28 cellular contexts compared by ENCODE assay signal in genomic region chr12:71472441-71472911, GRCh38. TPM values are rescaled to one million over a fixed set of nuclear protein-coding genes. Genes with fewer than 3 reads are reported as not detected.
DNase-seq lines count a peak whose midpoint lies in the region; ATAC-seq, FAIRE-seq and TF ChIP-seq lines count a peak whose summit lies in the region.
"Had no signal": no experiment of that assay in that cellular context is flagged by ENCODE, and none has a peak within 500 bp of the region (broad histone marks: within the 10 kb centered on the region; RNA-seq: fewer than 3 reads in every experiment).

No MANE protein-coding gene starts in this region.

- no peak for TF ChIP-seq EP300 in K562 (IDR thresholded peaks at IDR 0.05; ENCODE audit: low read length)

- H3K9me3 ChIP-seq in K562 (replicated peaks; ENCODE audit: control insufficient read depth, insufficient read depth, low read depth, low read length) = no peaks in the 10 kb centered on the region
- H3K9me3 ChIP-seq: colonic mucosa, testis had no signal

- H3K4me2 ChIP-seq in K562 (ENCODE audit: insufficient read depth, low read length) = no peak overlapping the region
- H3K4me2 ChIP-seq: PC-9 had no signal

- H3K9ac ChIP-seq in K562 (ENCODE audit: insufficient read depth in 1 of 2, low read depth in 2 of 2, low read length in 2 of 2) = no peak overlapping the region

- peak; percentile 15 for FAIRE-seq in K562 (lab: Jason Lieb, UNC)
- FAIRE-seq: A204.1, frontal cortex, urothelium cell line had no signal

- no peaks in the 10 kb centered on the region for H3K79me2 ChIP-seq in K562 (ENCODE audit: control insufficient read depth, insufficient read depth, low read length)

- CTCF ChIA-PET in K562 (lab: Yijun Ruan, JAX; ENCODE audit: low intra/inter-chr PET ratio) = no interaction called here

- POLR2A ChIA-PET in K562 (lab: Yijun Ruan, JAX) = no interaction called here

- no peaks in the 10 kb centered on the region for H4K20me1 ChIP-seq in K562 (replicated peaks; ENCODE audit: control insufficient read depth, insufficient read depth, low read length)

- H2AFZ ChIP-seq in K562 (ENCODE audit: low read depth, low read length) = no peak overlapping the region
- H2AFZ ChIP-seq: PC-9 had no signal

- TF ChIP-seq CTCF in K562 (IDR thresholded peaks at IDR 0.05 in 2 of 3, conservative IDR thresholded peaks at IDR 0.05 in 1 of 3; ENCODE audit: insufficient read depth in 2 of 3, low read depth in 1 of 3, low read length in 3 of 3) = no peak

- TF ChIP-seq POLR2A in K562 (conservative IDR thresholded peaks at IDR 0.05) = no peak

- ATAC-seq in K562 (no peak), GM21367 (IDR thresholded peaks at IDR 0.05; ENCODE audit: unreplicated experiment) (no peak)
- ATAC-seq: left colon; stimulated activated naive CD8-positive, alpha-beta T cell treated with anti-CD3 and anti-CD28 coated beads, Interleukin-15, Interleukin-2, amounts not matched to agents 100 U/mL and 50 U/mL, for 24 hours had no signal

- 0% methylated on average over 2 of the region's 2 CpGs for WGBS in K562 (ENCODE audit: insufficient coverage, low coverage, missing lambda C conversion rate)

- in situ Hi-C loops in K562 (cut with MboI) = no loop called here

- H3K27ac ChIP-seq in K562 (ENCODE audit: extremely low read depth, low read depth, low read length) (no peak overlapping the region), caudate nucleus (ENCODE audit: low read depth, low read length) (no peak overlapping the region)
- H3K27ac ChIP-seq: colonic mucosa, PC-9, testis had no signal

- H3K4me3 ChIP-seq in K562 = no peak overlapping the region
- H3K4me3 ChIP-seq: colonic mucosa, PC-9, testis had no signal

- peak; percentile 7 for DNase-seq in AG08396 (ENCODE audit: low spot score)
- DNase-seq in HS-5 (ENCODE audit: low read depth) = peak; percentile 55
- no peak for DNase-seq in K562 (ENCODE audit: extremely low read depth in 1 of 4, low spot score in 3 of 4)
- DNase-seq in non-pigmented ciliary epithelial cell (ENCODE audit: low read depth) = peak; percentile 14
- no peak for DNase-seq in caudate nucleus (lab: John Stamatoyannopoulos, UW)
- no peak for DNase-seq in hippocampal formation (lab: John Stamatoyannopoulos, UW)
- DNase-seq in RPMI8226 = no peak
- DNase-seq: activated B cell treated with CpG ODN at 0.5 μM for 24 hours; activated CD4-positive, alpha-beta T cell treated with anti-CD3 and anti-CD28 coated beads, Interleukin-2, amount 50 U/mL, for 4 hours; activated naive CD4-positive, alpha-beta T cell treated with anti-CD3 and anti-CD28 coated beads, Interleukin-2, amount 50 U/mL, for 16 hours; colonic mucosa; DMS53; effector memory CD4-positive, alpha-beta T cell; GF-D8; left colon; mammary epithelial cell; NCI-H510A treated with DMSO at 0.1 percent for 48 hours; NK-92 treated with Interleukin-12 subunit alpha and Interleukin-12 subunit beta, amount 100 ng/mL, for 24 hours; PC-9; Right ventricle myocardium superior; stimulated activated naive CD8-positive, alpha-beta T cell treated with anti-CD3 and anti-CD28 coated beads, Interleukin-15, Interleukin-2, amounts not matched to agents 100 U/mL and 50 U/mL, for 24 hours; testis had no signal

- H3K36me3 ChIP-seq in K562 (ENCODE audit: control insufficient read depth, insufficient read depth, low read length) = no peaks in the 10 kb centered on the region
- H3K36me3 ChIP-seq: colonic mucosa had no signal

- intact Hi-C loops in K562 (cut with micrococcal nuclease) = no loop called here

- peaks cover 4% of the 10 kb centered on the region in 2 experiments; a peak in 3 of 5 replicates for H3K4me1 ChIP-seq in K562 (replicated peaks in 1 of 2; ENCODE audit: control insufficient read depth in 2 of 2, insufficient read depth in 2 of 2, low read length in 2 of 2)
- H3K4me1 ChIP-seq: colonic mucosa, testis had no signal

- no peaks in the 10 kb centered on the region for H3K9me1 ChIP-seq in K562 (ENCODE audit: control insufficient read depth, insufficient read depth, low read length)

- TF ChIP-seq RAD21 in K562 (CRISPR knock-in tag; conservative IDR thresholded peaks at IDR 0.05 in 1 of 2, IDR thresholded peaks at IDR 0.05 in 1 of 2) = no peak

- BruUV-seq in K562 (replicated peaks; lab: Mats Ljungman, UMichigan) = no TSS peak

- peaks cover 0 to 4% of the 10 kb centered on the region in 2 experiments; a peak in 1 of 5 replicates for H3K27me3 ChIP-seq in K562 (ENCODE audit: control insufficient read depth in 2 of 2, insufficient read depth in 2 of 2, low read length in 2 of 2)
- H3K27me3 ChIP-seq: colonic mucosa, testis had no signal

TF ChIP-seq in K562, 482 proteins besides CTCF, POLR2A, EP300 and RAD21:
- TF ChIP-seq MEIS2 (IDR thresholded peaks at IDR 0.05; ENCODE audit: partially characterized antibody) (no peak), CAMTA2 (CRISPR knock-in tag; conservative IDR thresholded peaks at IDR 0.05) (no peak), ZKSCAN8 (CRISPR knock-in tag; IDR thresholded peaks at IDR 0.05) (no peak), TSHZ1 (CRISPR knock-in tag; IDR thresholded peaks at IDR 0.05) (no peak), RBM22 (IDR thresholded peaks at IDR 0.05; ENCODE audit: low read depth, low read length, poor library complexity, severe bottlenecking) (no peak), KLF13 (tag; IDR thresholded peaks at IDR 0.05; ENCODE audit: borderline replicate concordance, low read depth) (no peak), ZNF830 (CRISPR knock-in tag; IDR thresholded peaks at IDR 0.05) (no peak), ZNF507 (tag; conservative IDR thresholded peaks at IDR 0.05) (no peak), KHSRP (IDR thresholded peaks at IDR 0.05) (no peak)
- TF ChIP-seq, protein P1, sequence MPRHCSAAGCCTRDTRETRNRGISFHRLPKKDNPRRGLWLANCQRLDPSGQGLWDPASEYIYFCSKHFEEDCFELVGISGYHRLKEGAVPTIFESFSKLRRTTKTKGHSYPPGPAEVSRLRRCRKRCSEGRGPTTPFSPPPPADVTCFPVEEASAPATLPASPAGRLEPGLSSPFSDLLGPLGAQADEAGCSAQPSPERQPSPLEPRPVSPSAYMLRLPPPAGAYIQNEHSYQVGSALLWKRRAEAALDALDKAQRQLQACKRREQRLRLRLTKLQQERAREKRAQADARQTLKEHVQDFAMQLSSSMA (CRISPR knock-in tag; IDR thresholded peaks at IDR 0.05) = no peak

RNA-seq across cellular contexts. Expression of gene LGR5, which starts 32.9 kb away (rescaled TPM):
- total RNA-seq in K562 (2011; cell fraction: chromatin; rRNA removed; ENCODE audit: low replicate concordance) = not detected in 2 replicates
- not detected in 2 replicates for total RNA-seq in K562 (2011; cell fraction: nucleolus; rRNA removed)
- not detected in 2 replicates for total RNA-seq in K562 (2011; cell fraction: nucleoplasm; rRNA removed)
- total RNA-seq in K562 (2014; rRNA removed) (not detected in 2 replicates), K562 (2014; rRNA removed; fragmentation: Illumina TruSeq; extraction: Trizol) (not detected in 2 replicates), K562 (2015; rRNA removed; fragmentation: Illumina TruSeq; extraction: Trizol) (not detected in 2 replicates), K562 (2021) (not detected in 2 replicates)
- polyA plus RNA-seq in K562 (2011; rRNA removed) (not detected in 2 replicates), K562 (2014; fragmentation: Illumina TruSeq; extraction: Trizol) (not detected in 2 replicates), K562 (2014; fragmentation: Nextera tagmentation; extraction: Ambion mirVana) (not detected), K562 (2014; rRNA removed) (not detected in 2 replicates)
- polyA plus RNA-seq in K562 (2011; cell fraction: cytosol; rRNA removed) = not detected in 2 replicates
- not detected in 2 replicates for polyA plus RNA-seq in K562 (2011; cell fraction: nucleus; rRNA removed)
- polyA plus RNA-seq in K562 (2012) = not detected in 2 replicates
- polyA minus RNA-seq in K562 (2011; rRNA and poly(A)+ RNA removed) = not detected in 2 replicates
- not detected in 2 replicates for polyA minus RNA-seq in K562 (2011; cell fraction: cytosol; rRNA and poly(A)+ RNA removed)
- not detected in 2 replicates for polyA minus RNA-seq in K562 (2011; cell fraction: nucleus; rRNA and poly(A)+ RNA removed)
- total RNA-seq: activated B cell treated with CpG ODN at 0.5 μM for 24 hours; activated T-helper 1 cell treated with anti-CD3 and anti-CD28 coated beads, Interleukin-12 subunit alpha, Interleukin-12 subunit beta, Interleukin-2, Interleukin-4 antibody, amounts not matched to agents 30 ng/mL and 10 ng/mL and 1 ng/mL, durations not matched to agents 14 hours and 24 hours and 36 hours; epithelial cell of proximal tubule; PC-9; Right ventricle myocardium superior had no signal
- polyA plus RNA-seq: mammary epithelial cell had no signal

Comparison
In these comparisons a context has a peak if more than half of its experiments do, and no peak if none do; other contexts are left out.
1. DNase-seq: peak in AG08396 (single experiment), HS-5 (single experiment) and non-pigmented ciliary epithelial cell (single experiment); none in K562 (0 of 4), caudate nucleus (0 of 61), hippocampal formation (0 of 2) and RPMI8226 (single experiment).